In genomic region chr4:7968262-7968896, GRCh38 we compare ENCODE assay signal across 12 cellular contexts. TPM values are rescaled to one million over a fixed set of nuclear protein-coding genes. Genes with fewer than 3 reads are reported as not detected.
DNase-seq lines count a peak whose midpoint lies in the region; ATAC-seq lines count a peak whose summit lies in the region.
"Had no signal": no experiment of that assay in that cellular context is flagged by ENCODE, and none has a peak within 500 bp of the region (broad histone marks: within the 10 kb centered on the region; RNA-seq: fewer than 3 reads in every experiment).

No MANE protein-coding gene starts in this region.

- CTCF ChIA-PET in activated CD4-positive, alpha-beta T cell treated with anti-CD3 and anti-CD28 coated beads, Interleukin-2, amount 10 ng/mL, durations not matched to agents 7 days and 5 days (lab: Charles Lee) = interaction anchor here (0.7 to 1.6 kb wide), 3 partner anchors 19 to 113 kb away, joined by 3 to 4 read pairs (median 3); no protein-coding TSS in a partner anchor

- H3K27ac ChIP-seq in skeletal muscle tissue (ENCODE audit: low read depth, low read length) = peak overlapping the region; percentile 28

- no peak overlapping the region for H3K4me3 Mint-ChIP-seq in activated CD4-positive, alpha-beta T cell treated with anti-CD3 and anti-CD28 coated beads, Interleukin-2, amount 10 ng/mL, durations not matched to agents 7 days and 5 days
- H3K4me3 Mint-ChIP-seq in T-helper 17 cell (peak overlapping the region; percentile 3), immature natural killer cell (peak overlapping the region; percentile 49 to 80 (median 74))

- no peak for DNase-seq in activated CD4-positive, alpha-beta T cell treated with anti-CD3 and anti-CD28 coated beads, Interleukin-2, amount 10 ng/mL, durations not matched to agents 7 days and 5 days
- DNase-seq in activated CD4-positive, alpha-beta T cell treated with anti-CD3 and anti-CD28 coated beads for 4 hours = no peak
- no peak for DNase-seq in T-helper 17 cell
- DNase-seq in immature natural killer cell = no peak
- DNase-seq in GM19238 (ENCODE audit: insufficient read length, low spot score) = no peak
- no peak for DNase-seq in kidney tubule cell (ENCODE audit: low spot score)
- DNase-seq in SIG-M5 (lab: John Stamatoyannopoulos, UW) = no peak
- DNase-seq: activated CD8-positive, alpha-beta memory T cell treated with anti-CD3 and anti-CD28 coated beads, Interleukin-2, amount 50 U/mL, for 48 hours; brain microvascular endothelial cell; Karpas-422; stimulated activated CD4-positive, alpha-beta T cell treated with anti-CD3 and anti-CD28 coated beads, Interleukin-4, amount 100 ng/mL, for 4 hours had no signal

- no peak for ATAC-seq in T-helper 17 cell

- peaks cover 5% of the 10 kb centered on the region for H3K36me3 Mint-ChIP-seq in activated CD4-positive, alpha-beta T cell treated with anti-CD3 and anti-CD28 coated beads, Interleukin-2, amount 10 ng/mL, durations not matched to agents 7 days and 5 days (ENCODE audit: low read depth)
- H3K36me3 Mint-ChIP-seq in T-helper 17 cell (ENCODE audit: low read depth) (peaks cover 8% of the 10 kb centered on the region), immature natural killer cell (peaks cover 0 to 4% (median 0%) of the 10 kb centered on the region in 3 donors)

- H3K4me1 Mint-ChIP-seq in activated CD4-positive, alpha-beta T cell treated with anti-CD3 and anti-CD28 coated beads, Interleukin-2, amount 10 ng/mL, durations not matched to agents 7 days and 5 days = peaks cover 77% of the 10 kb centered on the region
- peaks cover 53% of the 10 kb centered on the region for H3K4me1 Mint-ChIP-seq in T-helper 17 cell
- H3K4me1 Mint-ChIP-seq in immature natural killer cell = peaks cover 95 to 98% of the 10 kb centered on the region in 2 donors

- peaks cover 8 to 26% (median 25%) of the 10 kb centered on the region in 3 donors for H3K36me3 ChIP-seq in skeletal muscle tissue (ENCODE audit: control insufficient read depth in 3 of 3, insufficient read depth in 3 of 3, low read length in 3 of 3)
- H3K36me3 ChIP-seq: brain microvascular endothelial cell had no signal

- no peaks in the 10 kb centered on the region for H3K27me3 ChIP-seq in skeletal muscle tissue (ENCODE audit: control insufficient read depth in 3 of 3, insufficient read depth in 3 of 3, low read length in 3 of 3)
- H3K27me3 ChIP-seq: brain microvascular endothelial cell had no signal

- POLR2A ChIA-PET in activated CD4-positive, alpha-beta T cell treated with anti-CD3 and anti-CD28 coated beads, Interleukin-2, amount 10 ng/mL, durations not matched to agents 7 days and 5 days (lab: Charles Lee) = interaction anchor here (0.6 kb wide), 1 partner anchor 104 kb away, joined by 3 read pairs; no protein-coding TSS in a partner anchor

- H3K4me1 ChIP-seq in skeletal muscle tissue (ENCODE audit: control insufficient read depth in 3 of 3, insufficient read depth in 3 of 3, low read length in 3 of 3) = peaks cover 36 to 76% (median 37%) of the 10 kb centered on the region in 3 donors

- no peaks in the 10 kb centered on the region for H3K27me3 Mint-ChIP-seq in activated CD4-positive, alpha-beta T cell treated with anti-CD3 and anti-CD28 coated beads, Interleukin-2, amount 10 ng/mL, durations not matched to agents 7 days and 5 days
- H3K27me3 Mint-ChIP-seq in T-helper 17 cell (no peaks in the 10 kb centered on the region), immature natural killer cell (ENCODE audit: low read depth in 3 of 3) (peaks cover 18 to 36% (median 23%) of the 10 kb centered on the region in 3 donors)

- H3K9me3 Mint-ChIP-seq in activated CD4-positive, alpha-beta T cell treated with anti-CD3 and anti-CD28 coated beads, Interleukin-2, amount 10 ng/mL, durations not matched to agents 7 days and 5 days = no peaks in the 10 kb centered on the region
- H3K9me3 Mint-ChIP-seq in immature natural killer cell = no peaks in the 10 kb centered on the region

- no peak overlapping the region for H3K4me3 ChIP-seq in skeletal muscle tissue (ENCODE audit: low read length in 3 of 3)

- peak overlapping the region; percentile 52 for H3K27ac Mint-ChIP-seq in activated CD4-positive, alpha-beta T cell treated with anti-CD3 and anti-CD28 coated beads, Interleukin-2, amount 10 ng/mL, durations not matched to agents 7 days and 5 days
- H3K27ac Mint-ChIP-seq in T-helper 17 cell (peak overlapping the region; percentile 99), immature natural killer cell (peak overlapping the region; percentile 83 to 97 (median 92))

- H3K9me3 ChIP-seq in T-helper 17 cell (ENCODE audit: control insufficient read depth, low read length, poor library complexity, severe bottlenecking) (no peaks in the 10 kb centered on the region), skeletal muscle tissue (ENCODE audit: control insufficient read depth in 3 of 3, low read length in 3 of 3) (no peaks in the 10 kb centered on the region)

- H3K9ac ChIP-seq in skeletal muscle tissue (ENCODE audit: low read depth in 1 of 3, low read length in 3 of 3) = peak overlapping the region in 1 of 3 donors; percentile 45

RNA-seq across cellular contexts. Expression of gene AFAP1, which starts 28.7 kb away (rescaled TPM):
- 1 to 10 TPM; 7.1 to 7.9 TPM for total RNA-seq in activated CD4-positive, alpha-beta T cell treated with anti-CD3 and anti-CD28 coated beads, Interleukin-2, amount 10 ng/mL, durations not matched to agents 7 days and 5 days
- 10 to 100 TPM; 17.6 to 26.7 TPM for total RNA-seq in T-helper 17 cell
- polyA plus RNA-seq in immature natural killer cell = 1 to 10 TPM in 1 of 3 donors, under 1 TPM in 1, not detected in 1; 0.32 to 1.2 TPM
- total RNA-seq in skeletal muscle tissue = 29.2 TPM
